In genomic region chr18:77108001-77108692, GRCh38 we compare ENCODE assay signal across 8 cellular contexts. TPM values are rescaled to one million over a fixed set of nuclear protein-coding genes. Genes with fewer than 3 reads are reported as not detected.
DNase-seq lines count a peak whose midpoint lies in the region; ATAC-seq, FAIRE-seq and TF ChIP-seq lines count a peak whose summit lies in the region.

No MANE protein-coding gene starts in this region.

- TF ChIP-seq CTCF in fibroblast of lung (conservative IDR thresholded peaks at IDR 0.05 in 1 of 2, IDR thresholded peaks at IDR 0.05 in 1 of 2; ENCODE audit: low read depth in 1 of 2, low read length in 2 of 2) (no peak), pancreas (IDR thresholded peaks at IDR 0.05) (no peak)

- H3K9me3 ChIP-seq in fibroblast of lung (ENCODE audit: control insufficient read depth, insufficient read depth, low read depth, low read length) (no peaks in the 10 kb centered on the region), pancreas (no peaks in the 10 kb centered on the region)

- no peaks in the 10 kb centered on the region for H3K27me3 ChIP-seq in fibroblast of lung (ENCODE audit: control insufficient read depth, insufficient read depth, low read length)
- H3K27me3 ChIP-seq in pancreas = no peaks in the 10 kb centered on the region

- peaks cover 22% of the 10 kb centered on the region for H3K4me1 ChIP-seq in fibroblast of lung (ENCODE audit: control insufficient read depth, extremely low read depth, insufficient read depth, low read length)
- peaks cover 0 to 10% (median under 1%) of the 10 kb centered on the region in 3 donors for H3K4me1 ChIP-seq in pancreas

- H3K27ac ChIP-seq in fibroblast of lung (ENCODE audit: insufficient read depth, low read length) (peak overlapping the region; percentile 50), pancreas (peak overlapping the region in 2 of 4 donors; percentile 36 to 67)

- peak overlapping the region; percentile 18 for H3K9ac ChIP-seq in fibroblast of lung (ENCODE audit: insufficient read depth, low read length)

- H4K20me1 ChIP-seq in fibroblast of lung (ENCODE audit: control insufficient read depth, extremely low read depth, insufficient read depth, low read length) = no peaks in the 10 kb centered on the region

- H3K27me3 Mint-ChIP-seq in T-helper 2 cell treated with Interferon-gamma antibody and Interleukin-4, amounts not matched to agents 5 μg/mL and 100 μg/mL, for 36 hours (ENCODE audit: low read depth) = no peaks in the 10 kb centered on the region

- H3K36me3 ChIP-seq in fibroblast of lung (ENCODE audit: control insufficient read depth, insufficient read depth, low read length) = no peaks in the 10 kb centered on the region
- no peaks in the 10 kb centered on the region for H3K36me3 ChIP-seq in pancreas

- FAIRE-seq in pancreas (lab: Jason Lieb, UNC) = no peak

- peaks cover 72% of the 10 kb centered on the region for H3K4me1 Mint-ChIP-seq in T-helper 2 cell treated with Interferon-gamma antibody and Interleukin-4, amounts not matched to agents 5 μg/mL and 100 μg/mL, for 36 hours (ENCODE audit: low read depth)

- H3K4me3 ChIP-seq in fibroblast of lung (replicated peaks in 1 of 4; ENCODE audit: control extremely low read depth in 1 of 4, insufficient read depth in 1 of 4, low read depth in 3 of 4, low read length in 4 of 4) = peak overlapping the region; percentile 5 to 40 (median 14)
- H3K4me3 ChIP-seq in pancreas = no peak overlapping the region

- 60 to 61% methylated on average over 13 of the region's 13 CpGs for WGBS in pancreas, 2 donors

- H3K9me3 Mint-ChIP-seq in T-helper 2 cell treated with Interferon-gamma antibody and Interleukin-4, amounts not matched to agents 5 μg/mL and 100 μg/mL, for 36 hours = peaks cover 11% of the 10 kb centered on the region

- H3K27ac Mint-ChIP-seq in T-helper 2 cell treated with Interferon-gamma antibody and Interleukin-4, amounts not matched to agents 5 μg/mL and 100 μg/mL, for 36 hours = peak overlapping the region; percentile 86

- peak overlapping the region; percentile 76 for H3K4me2 ChIP-seq in fibroblast of lung (ENCODE audit: extremely low read depth, insufficient read depth, low read length)

- no peaks in the 10 kb centered on the region for H3K79me2 ChIP-seq in fibroblast of lung (ENCODE audit: control insufficient read depth, insufficient read depth, low read length)

- peak overlapping the region; percentile 49 for H2AFZ ChIP-seq in fibroblast of lung (ENCODE audit: low read length)

- peak overlapping the region; percentile 68 for H3K4me3 Mint-ChIP-seq in T-helper 2 cell treated with Interferon-gamma antibody and Interleukin-4, amounts not matched to agents 5 μg/mL and 100 μg/mL, for 36 hours

- peak; percentile 90 for DNase-seq in AG20443 (ENCODE audit: low spot score)
- DNase-seq in T-helper 2 cell treated with Interferon-gamma antibody and Interleukin-4, amounts not matched to agents 5 μg/mL and 100 μg/mL, for 36 hours (ENCODE audit: low spot score) = peak; percentile 64
- DNase-seq in fibroblast of lung (ENCODE audit: low read depth in 2 of 2) = peak; percentile 96 to 97
- DNase-seq in pancreas = peak in 1 of 6 donors; percentile 46
- DNase-seq in NCI-H2081 (lab: John Stamatoyannopoulos, UW) = no peak
- DNase-seq in SW480 (ENCODE audit: low spot score) = no peak

- intact Hi-C loops in pancreas (cut with DNase I) = no loop called here

- peaks cover 62% of the 10 kb centered on the region for H3K36me3 Mint-ChIP-seq in T-helper 2 cell treated with Interferon-gamma antibody and Interleukin-4, amounts not matched to agents 5 μg/mL and 100 μg/mL, for 36 hours (ENCODE audit: low read depth)

- ATAC-seq in GM18858 (IDR thresholded peaks at IDR 0.05; ENCODE audit: unreplicated experiment) = peak; percentile 50
- ATAC-seq in HG03066 (IDR thresholded peaks at IDR 0.05; ENCODE audit: low read depth, unreplicated experiment) = peak; percentile 58
- peak in 3 of 4 donors; percentile 55 to 67 (median 67) for ATAC-seq in pancreas

RNA-seq across cellular contexts. Expression of gene MBP, which starts 24.4 kb away (rescaled TPM):
- 3.6 and 7.2 TPM in 2 replicates for total RNA-seq in fibroblast of lung
- 2.3 and 2.4 TPM in 2 replicates for polyA plus RNA-seq in fibroblast of lung
- 1.9 and 2.0 TPM in 2 replicates for polyA plus RNA-seq in fibroblast of lung (2012)
- polyA minus RNA-seq in fibroblast of lung (ENCODE audit: low replicate concordance) = 2.6 and 3.3 TPM in 2 replicates
- total RNA-seq in pancreas = 10 to 100 TPM; 20.2 to 33.5 (median 21.4) TPM
- 10 to 100 TPM in 1 of 2 donors, 1 to 10 TPM in 1; 6.3 to 14.3 TPM for polyA plus RNA-seq in pancreas

Comparison
In these comparisons a context has a peak if more than half of its experiments do, and no peak if none do; other contexts are left out.
1. DNase-seq: peak in AG20443 (single experiment), T-helper 2 cell treated with Interferon-gamma antibody and Interleukin-4, amounts not matched to agents 5 μg/mL and 100 μg/mL, for 36 hours (single experiment) and fibroblast of lung (2 of 2); none in NCI-H2081 (0 of 2) and SW480 (single experiment).
2. H3K4me3 ChIP-seq: peak in fibroblast of lung (4 of 4); none in pancreas (0 of 4).
3. Peak in every context shown above with its lines, with median percentiles within 50 percentile points of each other: ATAC-seq.